1 cellular context compared by ENCODE assay signal in the genomic region with DNA sequence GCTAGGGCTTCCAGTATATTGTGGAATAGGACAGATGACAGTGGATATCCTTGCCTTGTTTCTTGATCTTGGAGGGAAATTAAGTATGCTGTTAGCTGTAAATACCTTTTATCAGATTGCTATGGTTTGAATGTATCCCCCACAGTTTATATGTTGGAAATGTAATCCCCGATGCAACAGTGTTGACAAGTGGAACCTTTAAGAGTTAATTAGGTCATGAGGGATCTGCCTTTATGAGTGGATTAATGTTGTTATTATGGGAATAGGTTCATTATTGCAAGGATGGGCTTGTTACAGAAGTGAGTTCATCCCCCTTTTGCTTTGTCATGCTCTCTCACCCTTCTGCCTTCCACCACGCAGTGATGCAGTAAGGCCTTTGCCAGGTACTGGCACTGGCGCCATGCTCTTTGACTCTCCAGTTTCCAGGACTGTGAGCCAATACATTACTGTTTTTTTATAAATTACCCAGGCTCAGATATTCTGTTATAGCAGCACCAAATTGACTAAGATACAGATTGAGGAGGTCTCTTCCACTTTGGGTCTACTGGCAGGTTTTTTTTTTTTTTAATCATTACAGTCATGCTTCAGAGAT.
TF ChIP-seq lines count a peak whose summit lies in the region.

No MANE protein-coding gene starts in this region.

TF ChIP-seq in liver, 16 proteins besides CTCF, POLR2A, EP300 and RAD21 (continued from another document):
- TF ChIP-seq, protein P1, sequence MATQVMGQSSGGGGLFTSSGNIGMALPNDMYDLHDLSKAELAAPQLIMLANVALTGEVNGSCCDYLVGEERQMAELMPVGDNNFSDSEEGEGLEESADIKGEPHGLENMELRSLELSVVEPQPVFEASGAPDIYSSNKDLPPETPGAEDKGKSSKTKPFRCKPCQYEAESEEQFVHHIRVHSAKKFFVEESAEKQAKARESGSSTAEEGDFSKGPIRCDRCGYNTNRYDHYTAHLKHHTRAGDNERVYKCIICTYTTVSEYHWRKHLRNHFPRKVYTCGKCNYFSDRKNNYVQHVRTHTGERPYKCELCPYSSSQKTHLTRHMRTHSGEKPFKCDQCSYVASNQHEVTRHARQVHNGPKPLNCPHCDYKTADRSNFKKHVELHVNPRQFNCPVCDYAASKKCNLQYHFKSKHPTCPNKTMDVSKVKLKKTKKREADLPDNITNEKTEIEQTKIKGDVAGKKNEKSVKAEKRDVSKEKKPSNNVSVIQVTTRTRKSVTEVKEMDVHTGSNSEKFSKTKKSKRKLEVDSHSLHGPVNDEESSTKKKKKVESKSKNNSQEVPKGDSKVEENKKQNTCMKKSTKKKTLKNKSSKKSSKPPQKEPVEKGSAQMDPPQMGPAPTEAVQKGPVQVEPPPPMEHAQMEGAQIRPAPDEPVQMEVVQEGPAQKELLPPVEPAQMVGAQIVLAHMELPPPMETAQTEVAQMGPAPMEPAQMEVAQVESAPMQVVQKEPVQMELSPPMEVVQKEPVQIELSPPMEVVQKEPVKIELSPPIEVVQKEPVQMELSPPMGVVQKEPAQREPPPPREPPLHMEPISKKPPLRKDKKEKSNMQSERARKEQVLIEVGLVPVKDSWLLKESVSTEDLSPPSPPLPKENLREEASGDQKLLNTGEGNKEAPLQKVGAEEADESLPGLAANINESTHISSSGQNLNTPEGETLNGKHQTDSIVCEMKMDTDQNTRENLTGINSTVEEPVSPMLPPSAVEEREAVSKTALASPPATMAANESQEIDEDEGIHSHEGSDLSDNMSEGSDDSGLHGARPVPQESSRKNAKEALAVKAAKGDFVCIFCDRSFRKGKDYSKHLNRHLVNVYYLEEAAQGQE (IDR thresholded peaks at IDR 0.05), result no peak
- TF ChIP-seq HNF4A (conservative IDR thresholded peaks at IDR 0.05) (peak; percentile 74 to 85), FOXA2 (IDR thresholded peaks at IDR 0.05) (peak; percentile 29), NR2F2 (IDR thresholded peaks at IDR 0.05) (no peak), SP1 (IDR thresholded peaks at IDR 0.05) (no peak)
